In genomic region chr5:91379602-91380490, GRCh38 we compare ENCODE assay signal across 1 cellular context.
A peak's percentile ranks its signal among the peaks of the same experiment; 100 is the strongest.
TF ChIP-seq lines count a peak whose summit lies in the region.

No MANE protein-coding gene starts in this region.

TF ChIP-seq in K562, 482 proteins besides CTCF, POLR2A, EP300 and RAD21 (continued from another document and continues in another):
- TF ChIP-seq ZNF395 (CRISPR knock-in tag; IDR thresholded peaks at IDR 0.05) (peak; percentile 97), HBP1 (CRISPR knock-in tag; IDR thresholded peaks at IDR 0.05) (0 out of 2 replicates have a peak, but pooled peaks have one; percentile 21), FOXJ2 (tag; IDR thresholded peaks at IDR 0.05) (peak; percentile 95), ZBTB11 (CRISPR knock-in tag; IDR thresholded peaks at IDR 0.05) (peak in 1 of 3 experiments; percentile 77; a peak in 2 of 6 replicates), HNRNPLL (IDR thresholded peaks at IDR 0.05; ENCODE audit: low read depth, low read length, poor library complexity, severe bottlenecking) (peak; percentile 37), POLR2AphosphoS2 (IDR thresholded peaks at IDR 0.05; ENCODE audit: low read length) (peak; percentile 62; the same call in 1 of the 2 replicates), TFAM (CRISPR knock-in tag; conservative IDR thresholded peaks at IDR 0.05) (no peak), MYC (IDR thresholded peaks at IDR 0.05; ENCODE audit: low read depth, low read length) (peak; percentile 71), MYC (CRISPR knock-in tag; IDR thresholded peaks at IDR 0.05; ENCODE audit: borderline replicate concordance, low read depth) (no peak), PKNOX1 (IDR thresholded peaks at IDR 0.05) (peak; percentile 98), PYGO2 (tag; IDR thresholded peaks at IDR 0.05) (no peak), ILF3 (IDR thresholded peaks at IDR 0.05; ENCODE audit: borderline replicate concordance) (peak; percentile 41; the same call in 1 of the 2 replicates), PATZ1 (CRISPR knock-in tag; IDR thresholded peaks at IDR 0.05; ENCODE audit: borderline replicate concordance) (no peak), NBN (IDR thresholded peaks at IDR 0.05; ENCODE audit: low read depth) (0 out of 2 replicates have a peak, but pooled peaks have one; percentile 17), FOSL1 (tag; conservative IDR thresholded peaks at IDR 0.05) (peak; percentile 41; the same call in 1 of the 2 replicates), IRF1 (CRISPR knock-in tag; IDR thresholded peaks at IDR 0.05; ENCODE audit: borderline replicate concordance) (no peak), GTF2A2 (tag; IDR thresholded peaks at IDR 0.05) (no peak), ZNF668 (CRISPR knock-in tag; IDR thresholded peaks at IDR 0.05) (0 out of 2 replicates have a peak, but pooled peaks have one; percentile 20), NR3C1 (CRISPR knock-in tag; IDR thresholded peaks at IDR 0.05) (no peak), CBFB (CRISPR knock-in tag; IDR thresholded peaks at IDR 0.05) (no peak), PHF20 (IDR thresholded peaks at IDR 0.05; ENCODE audit: partially characterized antibody) (no peak), U2AF1 (optimal IDR thresholded peaks at IDR 0.05; ENCODE audit: low read depth, low read length) (no peak), RUNX1 (IDR thresholded peaks at IDR 0.05; ENCODE audit: low read depth) (no peak), SIRT6 (IDR thresholded peaks at IDR 0.05; ENCODE audit: low read depth, low read length) (peak; percentile 62), TFAP4 (CRISPR knock-in tag; IDR thresholded peaks at IDR 0.05; ENCODE audit: borderline replicate concordance) (peak; percentile 82), MNT (conservative IDR thresholded peaks at IDR 0.05) (peak; percentile 54 to 72; a peak in 3 of 4 replicates), NR0B1 (IDR thresholded peaks at IDR 0.05; ENCODE audit: partially characterized antibody) (no peak), ID3 (CRISPR knock-in tag; IDR thresholded peaks at IDR 0.05) (no peak), ID3 (tag; IDR thresholded peaks at IDR 0.05) (peak; percentile 28; the same call in 1 of the 2 replicates), ZNF444 (CRISPR knock-in tag; IDR thresholded peaks at IDR 0.05) (no peak), JUNB (CRISPR knock-in tag; conservative IDR thresholded peaks at IDR 0.05) (no peak), UBTF (IDR thresholded peaks at IDR 0.05; ENCODE audit: borderline replicate concordance in 1 of 2, low read depth in 2 of 2, low read length in 2 of 2) (no peak), E2F1 (CRISPR knock-in tag; IDR thresholded peaks at IDR 0.05) (no peak), FOXA3 (CRISPR knock-in tag; conservative IDR thresholded peaks at IDR 0.05 in 1 of 2, IDR thresholded peaks at IDR 0.05 in 1 of 2) (peak; percentile 61 to 63), ASH1L (IDR thresholded peaks at IDR 0.05; ENCODE audit: borderline replicate concordance, low read depth, partially characterized antibody) (no peak), ZC3H8 (IDR thresholded peaks at IDR 0.05) (no peak), GATAD2B (IDR thresholded peaks at IDR 0.05; ENCODE audit: borderline replicate concordance) (peak; percentile 96)
